ENCODE assay signal across 8 cellular contexts in genomic region chr3:42229942-42230688, GRCh38. TPM values are rescaled to one million over a fixed set of nuclear protein-coding genes. Genes with fewer than 3 reads are reported as not detected.
DNase-seq lines count a peak whose midpoint lies in the region; ATAC-seq and TF ChIP-seq lines count a peak whose summit lies in the region.

No MANE protein-coding gene starts in this region.

- no peaks in the 10 kb centered on the region for H3K9me3 ChIP-seq in right lobe of liver

- H3K27ac ChIP-seq in brain microvascular endothelial cell, result no peak overlapping the region
- H3K27ac ChIP-seq in right lobe of liver, result no peak overlapping the region

- no peaks in the 10 kb centered on the region for H3K36me3 ChIP-seq in brain microvascular endothelial cell (replicated peaks)
- H3K36me3 ChIP-seq in right lobe of liver, result no peaks in the 10 kb centered on the region

- in situ Hi-C loops in brain microvascular endothelial cell (cut with HindIII; ENCODE audit: low pct_ligation_motif_present, low sequenced_read_pairs), result no loop called here

- H3K27me3 ChIP-seq in brain microvascular endothelial cell (replicated peaks), result no peaks in the 10 kb centered on the region
- H3K27me3 ChIP-seq in right lobe of liver, result no peaks in the 10 kb centered on the region

- intact Hi-C loops in right lobe of liver (cut with DNase I), result loop anchor here in 1 of 2 donors (5.0 to 10.0 kb wide), 2 partner anchors 212 to 305 kb away; no protein-coding TSS in a partner anchor

- DNase-seq in NCI-H2081 (lab: John Stamatoyannopoulos, UW), result peak; percentile 20 to 32
- no peak for DNase-seq in NCI-H2081 treated with DMSO at 0.1 percent for 48 hours (lab: John Stamatoyannopoulos, UW)
- peak; percentile 44 for DNase-seq in NB4 (ENCODE audit: low read depth)
- peak; percentile 40 for DNase-seq in brain microvascular endothelial cell
- no peak for DNase-seq in right lobe of liver
- DNase-seq in stimulated activated naive CD8-positive, alpha-beta T cell treated with anti-CD3 and anti-CD28 coated beads, Interleukin-15, Interleukin-2, amounts not matched to agents 100 U/mL and 50 U/mL, for 24 hours, result no peak

- TF ChIP-seq POLR2A in NB4 (IDR thresholded peaks at IDR 0.05; ENCODE audit: extremely low read depth, insufficient read length) (no peak), right lobe of liver (IDR thresholded peaks at IDR 0.05) (no peak)

- H3K4me3 ChIP-seq in NB4 (ENCODE audit: low read depth, low read length), result no peak overlapping the region
- H3K4me3 ChIP-seq in brain microvascular endothelial cell (ENCODE audit: low read depth, low read length), result peak overlapping the region; percentile 29
- H3K4me3 ChIP-seq in right lobe of liver, result no peak overlapping the region

- ATAC-seq in right lobe of liver, result peak; percentile 63 to 73 (median 70)
- ATAC-seq in stimulated activated naive CD8-positive, alpha-beta T cell treated with anti-CD3 and anti-CD28 coated beads, Interleukin-15, Interleukin-2, amounts not matched to agents 100 U/mL and 50 U/mL, for 24 hours, result no peak
- no peak for ATAC-seq in HG03520 (IDR thresholded peaks at IDR 0.05; ENCODE audit: unreplicated experiment)
- ATAC-seq in GM21390 (IDR thresholded peaks at IDR 0.05; ENCODE audit: unreplicated experiment), result no peak

- TF ChIP-seq CTCF in NB4 (IDR thresholded peaks at IDR 0.05; ENCODE audit: low read depth, low read length) (peak; percentile 27), brain microvascular endothelial cell (IDR thresholded peaks at IDR 0.05; ENCODE audit: low read depth, low read length, missing control alignments) (peak; percentile 72), right lobe of liver (IDR thresholded peaks at IDR 0.05) (peak; percentile 55 to 60 (median 58))

- 9% methylated on average over 3 of the region's 14 CpGs for WGBS in right lobe of liver (ENCODE audit: insufficient coverage, low coverage, low lambda C conversion rate, missing lambda C conversion rate)

- peaks cover 0 to 27% (median 4%) of the 10 kb centered on the region in 4 donors for H3K4me1 ChIP-seq in right lobe of liver

RNA-seq across cellular contexts. Expression of gene CCK, which starts 35.9 kb away (rescaled TPM):
- not detected for total RNA-seq in right lobe of liver

Comparison
In these comparisons a context has a peak if more than half of its experiments do, and no peak if none do; other contexts are left out.
1. DNase-seq: peak in NCI-H2081 (2 of 2), NB4 (single experiment) and brain microvascular endothelial cell (single experiment); none in NCI-H2081 treated with DMSO at 0.1 percent for 48 hours (single experiment), right lobe of liver (0 of 3) and stimulated activated naive CD8-positive, alpha-beta T cell treated with anti-CD3 and anti-CD28 coated beads, Interleukin-15, Interleukin-2, amounts not matched to agents 100 U/mL and 50 U/mL, for 24 hours (single experiment).
2. ATAC-seq: peak in right lobe of liver (4 of 4); none in stimulated activated naive CD8-positive, alpha-beta T cell treated with anti-CD3 and anti-CD28 coated beads, Interleukin-15, Interleukin-2, amounts not matched to agents 100 U/mL and 50 U/mL, for 24 hours (single experiment), HG03520 (single experiment) and GM21390 (single experiment).
3. Peak in every context shown above with its lines, with median percentiles within 50 percentile points of each other: CTCF ChIP-seq.